10 cellular contexts compared by ENCODE assay signal in the genomic region with DNA sequence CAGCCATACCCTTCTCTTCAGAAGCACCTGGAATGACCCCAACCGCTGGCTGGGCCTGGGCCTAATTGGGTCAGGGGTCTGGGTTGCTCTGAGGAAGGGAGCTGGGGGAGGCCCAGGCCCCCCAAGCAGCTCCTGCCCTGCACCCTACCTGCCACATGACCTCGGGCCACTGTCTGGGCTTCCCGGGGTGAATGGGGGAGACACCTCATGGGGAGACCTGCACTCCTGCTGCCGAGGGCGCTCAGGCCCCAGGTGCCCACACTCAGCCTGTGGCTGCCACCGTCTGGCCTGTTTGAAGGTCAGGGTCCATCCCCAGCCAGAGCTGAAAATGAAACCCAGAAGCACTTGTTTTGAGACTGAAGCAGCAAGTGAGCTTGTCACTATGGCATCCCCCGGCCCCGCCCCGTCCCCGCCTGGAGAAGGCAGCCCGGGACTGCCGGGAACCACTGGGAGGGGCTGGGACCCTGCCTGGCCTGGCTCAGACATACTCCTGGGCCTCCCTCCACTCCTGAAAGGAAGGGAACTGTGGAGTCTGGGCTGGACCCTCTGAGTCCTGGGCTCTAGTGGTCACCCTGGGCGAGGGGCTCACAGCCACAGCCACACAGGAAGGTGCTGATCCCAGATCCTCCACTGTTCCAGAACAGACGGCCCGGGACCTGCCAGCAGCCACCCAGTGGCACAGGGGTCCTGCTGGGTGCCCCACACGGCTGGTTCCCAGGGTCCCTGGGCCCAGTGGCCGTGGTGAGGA. TPM values are rescaled to one million over a fixed set of nuclear protein-coding genes. Genes with fewer than 3 reads are reported as not detected.
A peak's percentile ranks its signal among the peaks of the same experiment; 100 is the strongest.
DNase-seq lines count a peak whose midpoint lies in the region; ATAC-seq, FAIRE-seq and TF ChIP-seq lines count a peak whose summit lies in the region.
"Had no signal": no experiment of that assay in that cellular context is flagged by ENCODE, and none has a peak within 500 bp of the region (broad histone marks: within the 10 kb centered on the region; RNA-seq: fewer than 3 reads in every experiment).

No MANE protein-coding gene starts in this region.

- H3K4me3 ChIP-seq in astrocyte (ENCODE audit: insufficient read depth, low read depth, low read length) = no peak overlapping the region
- no peak overlapping the region for H3K4me3 ChIP-seq in stomach

- no peaks in the 10 kb centered on the region for H3K27me3 ChIP-seq in astrocyte (ENCODE audit: insufficient read depth, low read length)
- H3K27me3 ChIP-seq in stomach = no peaks in the 10 kb centered on the region

- H3K4me3 Mint-ChIP-seq in astrocyte (ENCODE audit: unreplicated experiment) = no peak overlapping the region
- H3K4me3 Mint-ChIP-seq in naive thymus-derived CD8-positive, alpha-beta T cell = no peak overlapping the region
- H3K4me3 Mint-ChIP-seq: activated naive CD4-positive, alpha-beta T cell treated with anti-CD3 and anti-CD28 coated beads, Interleukin-2, amount 50 U/mL, for 24 hours had no signal

- H3K27me3 Mint-ChIP-seq in astrocyte (ENCODE audit: low read depth, unreplicated experiment) = no peaks in the 10 kb centered on the region
- no peaks in the 10 kb centered on the region for H3K27me3 Mint-ChIP-seq in naive thymus-derived CD8-positive, alpha-beta T cell
- H3K27me3 Mint-ChIP-seq: activated naive CD4-positive, alpha-beta T cell treated with anti-CD3 and anti-CD28 coated beads, Interleukin-2, amount 50 U/mL, for 24 hours had no signal

- H3K9ac ChIP-seq in astrocyte (ENCODE audit: low read length) = peak overlapping the region; percentile 33

- H3K4me2 ChIP-seq in astrocyte (ENCODE audit: low read length) = no peak overlapping the region

- H2AFZ ChIP-seq in astrocyte (ENCODE audit: low read depth, low read length) = no peak overlapping the region

- TF ChIP-seq CTCF in astrocyte (IDR thresholded peaks at IDR 0.05; ENCODE audit: insufficient read depth, low read depth, low read length) (no peak), stomach (IDR thresholded peaks at IDR 0.05) (no peak)

- H3K27ac Mint-ChIP-seq in astrocyte (ENCODE audit: unreplicated experiment) = no peak overlapping the region
- peak overlapping the region in 1 of 10 donors; percentile 73 for H3K27ac Mint-ChIP-seq in naive thymus-derived CD8-positive, alpha-beta T cell
- H3K27ac Mint-ChIP-seq: activated naive CD4-positive, alpha-beta T cell treated with anti-CD3 and anti-CD28 coated beads, Interleukin-2, amount 50 U/mL, for 24 hours had no signal

- TF ChIP-seq EP300 in stomach (IDR thresholded peaks at IDR 0.05) = peak; percentile 37

- no peak for ATAC-seq in naive thymus-derived CD8-positive, alpha-beta T cell
- no peak for ATAC-seq in GM21360 (IDR thresholded peaks at IDR 0.05; ENCODE audit: unreplicated experiment)

- no peaks in the 10 kb centered on the region for H3K9me3 ChIP-seq in astrocyte (ENCODE audit: insufficient read depth, low read depth, low read length)
- no peaks in the 10 kb centered on the region for H3K9me3 ChIP-seq in stomach

- H3K36me3 ChIP-seq in astrocyte (ENCODE audit: insufficient read depth, low read length) (no peaks in the 10 kb centered on the region), stomach (peaks cover 22 to 37% (median 34%) of the 10 kb centered on the region in 4 donors)

- peak; percentile 61 for DNase-seq in HK-2 (ENCODE audit: unreplicated experiment)
- DNase-seq in astrocyte (ENCODE audit: low read depth) = peak; percentile 42
- peak; percentile 89 for DNase-seq in iPS-NIHi11 (ENCODE audit: low spot score)
- peak; percentile 72 for DNase-seq in stomach
- no peak for DNase-seq in naive thymus-derived CD8-positive, alpha-beta T cell
- DNase-seq in NCI-H1436 (lab: John Stamatoyannopoulos, UW) = no peak
- DNase-seq in globus pallidus (ENCODE audit: low spot score) = no peak

- TF ChIP-seq POLR2A in stomach (IDR thresholded peaks at IDR 0.05) = no peak

- POLR2A ChIA-PET in naive thymus-derived CD8-positive, alpha-beta T cell (lab: Charles Lee) = no interaction called here

- whole genome bisulfite sequencing in stomach, 5 donors = 27 to 49% (median 30%) methylated on average over 4 to 17 of the region's 17 CpGs

- no peak for FAIRE-seq in astrocyte (lab: Jason Lieb, UNC)

- no peak overlapping the region for H3K27ac ChIP-seq in astrocyte (ENCODE audit: low read depth, low read length)
- H3K27ac ChIP-seq in stomach = peak overlapping the region; percentile 27 to 83 (median 77)
- H3K27ac ChIP-seq: HL-60 had no signal

- intact Hi-C loops in stomach (cut with DNase I; ENCODE audit: low total_unique reads) = no loop called here

- no peaks in the 10 kb centered on the region for H3K79me2 ChIP-seq in astrocyte (ENCODE audit: insufficient read depth, low read length)

- H4K20me1 ChIP-seq in astrocyte (ENCODE audit: insufficient read depth, low read length) = no peaks in the 10 kb centered on the region

- no peaks in the 10 kb centered on the region for H3K36me3 Mint-ChIP-seq in astrocyte (ENCODE audit: low read depth, unreplicated experiment)
- H3K36me3 Mint-ChIP-seq in naive thymus-derived CD8-positive, alpha-beta T cell = peaks cover 0 to 3% (median 0%) of the 10 kb centered on the region in 3 donors
- H3K36me3 Mint-ChIP-seq: activated naive CD4-positive, alpha-beta T cell treated with anti-CD3 and anti-CD28 coated beads, Interleukin-2, amount 50 U/mL, for 24 hours had no signal

- H3K4me1 ChIP-seq in astrocyte (ENCODE audit: insufficient read depth, low read length) (peaks cover 7% of the 10 kb centered on the region), stomach (peaks cover 29 to 57% (median 38%) of the 10 kb centered on the region in 4 donors)

- H3K4me1 Mint-ChIP-seq in astrocyte (ENCODE audit: low read depth, unreplicated experiment) = no peaks in the 10 kb centered on the region
- peaks cover 0 to 11% (median 9%) of the 10 kb centered on the region in 4 donors for H3K4me1 Mint-ChIP-seq in naive thymus-derived CD8-positive, alpha-beta T cell

- no peaks in the 10 kb centered on the region for H3K9me3 Mint-ChIP-seq in astrocyte (ENCODE audit: unreplicated experiment)
- H3K9me3 Mint-ChIP-seq in naive thymus-derived CD8-positive, alpha-beta T cell = peaks cover 0 to under 1% (median 0%) of the 10 kb centered on the region in 9 donors
- H3K9me3 Mint-ChIP-seq: activated naive CD4-positive, alpha-beta T cell treated with anti-CD3 and anti-CD28 coated beads, Interleukin-2, amount 50 U/mL, for 24 hours had no signal

RNA-seq across cellular contexts. Expression of a gene that starts 7.4 kb away (rescaled TPM):
- total RNA-seq in astrocyte (41.5 and 43.4 TPM in 2 replicates), stomach (100 to 1,000 TPM in 3 of 5 donors, 10 to 100 TPM in 2; 30.7 to 263 (median 118) TPM)
- 100 to 1,000 TPM in 1 of 3 donors, 10 to 100 TPM in 2; 85.9 to 110 (median 93.6) TPM for polyA plus RNA-seq in stomach
- total RNA-seq in naive thymus-derived CD8-positive, alpha-beta T cell = 1 to 10 TPM; 3.5 to 4.6 TPM
- polyA plus RNA-seq in naive thymus-derived CD8-positive, alpha-beta T cell = 1 to 10 TPM in 1 of 3 donors, under 1 TPM in 1, not detected in 1; 0.85 to 1.5 TPM

RNA-seq across cellular contexts. Expression of a gene that starts 37.5 kb away (rescaled TPM):
- total RNA-seq in astrocyte (81.4 and 81.9 TPM in 2 replicates), stomach (100 to 1,000 TPM in 1 of 5 donors, 10 to 100 TPM in 4; 24.4 to 724 (median 81.7) TPM)
- 10 to 100 TPM; 34.2 to 65.4 (median 46.9) TPM for polyA plus RNA-seq in stomach
- 100 to 1,000 TPM; 129 to 136 TPM for total RNA-seq in naive thymus-derived CD8-positive, alpha-beta T cell
- polyA plus RNA-seq in naive thymus-derived CD8-positive, alpha-beta T cell = 10 to 100 TPM in 2 of 3 donors, 1 to 10 TPM in 1; 9.1 to 24.6 (median 18.5) TPM

Comparison
In these comparisons a context has a peak if more than half of its experiments do, and no peak if none do; other contexts are left out.
1. DNase-seq: peak in HK-2 (single experiment), astrocyte (single experiment), iPS-NIHi11 (single experiment) and stomach (single experiment); none in naive thymus-derived CD8-positive, alpha-beta T cell (0 of 10), NCI-H1436 (single experiment) and globus pallidus (single experiment).